In genomic region chr3:18307529-18307928, GRCh38 we compare ENCODE assay signal across 20 cellular contexts.
DNase-seq lines count a peak whose midpoint lies in the region; ATAC-seq and TF ChIP-seq lines count a peak whose summit lies in the region.
"Had no signal": no experiment of that assay in that cellular context is flagged by ENCODE, and none has a peak within 500 bp of the region (broad histone marks: within the 10 kb centered on the region; RNA-seq: fewer than 3 reads in every experiment).

No MANE protein-coding gene starts in this region.

- H3K36me3 ChIP-seq in mammary epithelial cell (ENCODE audit: insufficient read depth, low read length) (no peaks in the 10 kb centered on the region), breast epithelium (no peaks in the 10 kb centered on the region), Karpas-422 (ENCODE audit: insufficient read depth, low read length) (no peaks in the 10 kb centered on the region)
- H3K36me3 ChIP-seq: BLaER1 had no signal

- no peaks in the 10 kb centered on the region for H3K9me3 ChIP-seq in mammary epithelial cell (replicated peaks; ENCODE audit: insufficient read depth, low read length)
- H3K9me3 ChIP-seq in breast epithelium, result no peaks in the 10 kb centered on the region
- no peaks in the 10 kb centered on the region for H3K9me3 ChIP-seq in Karpas-422 (ENCODE audit: low read length)
- H3K9me3 ChIP-seq: BLaER1 had no signal

- H3K4me1 ChIP-seq in mammary epithelial cell (ENCODE audit: insufficient read depth, low read length), result peaks cover 13% of the 10 kb centered on the region
- no peaks in the 10 kb centered on the region for H3K4me1 ChIP-seq in breast epithelium
- H3K4me1 ChIP-seq in foreskin keratinocyte, result no peaks in the 10 kb centered on the region
- no peaks in the 10 kb centered on the region for H3K4me1 ChIP-seq in Karpas-422 (ENCODE audit: low read length)

- WGBS in mammary epithelial cell (ENCODE audit: low coverage, missing lambda C conversion rate), result 93% methylated on average over 1 of the region's 1 CpG

- peak; percentile 40 for ATAC-seq in foreskin keratinocyte

- no peak overlapping the region for H3K9ac ChIP-seq in mammary epithelial cell (ENCODE audit: insufficient read depth, low read length)
- no peak overlapping the region for H3K9ac ChIP-seq in Karpas-422 (ENCODE audit: low read length)
- H3K9ac ChIP-seq: BLaER1, GM23248 had no signal

- dilution Hi-C loops in mammary epithelial cell (cut with HindIII; ENCODE audit: low sequenced_read_pairs), result loop anchor here (25.0 kb wide), 1 partner anchor 395 kb away; no protein-coding TSS in a partner anchor

- CTCF ChIA-PET in mammary epithelial cell (lab: Charles Lee; ENCODE audit: low non-redundant PET), result no interaction called here

- TF ChIP-seq CTCF in mammary epithelial cell (conservative IDR thresholded peaks at IDR 0.05 in 1 of 2, IDR thresholded peaks at IDR 0.05 in 1 of 2; ENCODE audit: extremely low read depth in 1 of 2, insufficient read depth in 1 of 2, low read depth in 1 of 2, low read length in 2 of 2) (no peak), breast epithelium (IDR thresholded peaks at IDR 0.05) (no peak), epithelial cell of esophagus (IDR thresholded peaks at IDR 0.05; ENCODE audit: insufficient read depth, low read depth, low read length, missing control alignments) (no peak), foreskin keratinocyte (conservative IDR thresholded peaks at IDR 0.05) (no peak), GM13977 (IDR thresholded peaks at IDR 0.05; ENCODE audit: extremely low read depth, insufficient read depth, missing control alignments) (no peak)

- H2AFZ ChIP-seq in mammary epithelial cell (ENCODE audit: low read depth, low read length) (peak overlapping the region; percentile 74), Karpas-422 (ENCODE audit: low read length) (no peak overlapping the region)

- no peak for TF ChIP-seq POLR2A in breast epithelium (IDR thresholded peaks at IDR 0.05)

- H3K9me2 ChIP-seq in Karpas-422 (replicated peaks; ENCODE audit: insufficient read depth, low read length), result no peaks in the 10 kb centered on the region

- intact Hi-C loops in mammary epithelial cell (cut with micrococcal nuclease), result no loop called here
- intact Hi-C loops in breast epithelium (cut with DNase I; ENCODE audit: low total_unique reads), result no loop called here

- H3K4me3 ChIP-seq in mammary epithelial cell (replicated peaks in 1 of 3; ENCODE audit: insufficient read depth in 1 of 3, low read depth in 2 of 3, low read length in 3 of 3) (no peak overlapping the region), breast epithelium (no peak overlapping the region), epithelial cell of esophagus (ENCODE audit: low read length) (no peak overlapping the region), Karpas-422 (ENCODE audit: low read length) (no peak overlapping the region)
- H3K4me3 ChIP-seq: BLaER1, GM23248 had no signal

- no TSS peak for BruUV-seq in mammary epithelial cell (replicated peaks; lab: Mats Ljungman, UMichigan)

- H3K4me2 ChIP-seq in mammary epithelial cell (ENCODE audit: insufficient read depth, low read depth, low read length) (peak overlapping the region; percentile 37), Karpas-422 (ENCODE audit: low read depth, low read length, poor library complexity, severe bottlenecking) (no peak overlapping the region)
- H3K4me2 ChIP-seq: BLaER1 had no signal

- no peaks in the 10 kb centered on the region for H3K79me2 ChIP-seq in mammary epithelial cell (ENCODE audit: insufficient read depth, low read length)
- no peaks in the 10 kb centered on the region for H3K79me2 ChIP-seq in Karpas-422 (ENCODE audit: low read length)

- DNase-seq in NCI-H146 (lab: John Stamatoyannopoulos, UW), result peak; percentile 1
- no peak for DNase-seq in NCI-H146 treated with DMSO at 0.1 percent for 48 hours (lab: John Stamatoyannopoulos, UW; ENCODE audit: unreplicated experiment)
- peak; percentile 39 for DNase-seq in mammary epithelial cell
- no peak for DNase-seq in breast epithelium (ENCODE audit: low spot score in 2 of 2)
- peak; percentile 57 for DNase-seq in epithelial cell of esophagus (ENCODE audit: low read depth)
- peak in 1 of 2 donors; percentile 26 for DNase-seq in foreskin keratinocyte
- DNase-seq in Karpas-422, result no peak
- no peak for DNase-seq in GM13977 (ENCODE audit: low spot score)
- DNase-seq: Calu3; CD4-positive, alpha-beta T cell; CD8-positive, alpha-beta memory T cell; DMS53; DMS79 treated with DMSO at 0.1 percent for 48 hours; GF-D8; H7; HCEC 1CT had no signal

- no peak overlapping the region for H3K27ac ChIP-seq in mammary epithelial cell (ENCODE audit: insufficient read depth, low read depth, low read length)
- no peak overlapping the region for H3K27ac ChIP-seq in breast epithelium
- no peak overlapping the region for H3K27ac ChIP-seq in foreskin keratinocyte
- no peak overlapping the region for H3K27ac ChIP-seq in Karpas-422 (ENCODE audit: low read length)
- H3K27ac ChIP-seq: 22Rv1, BLaER1, C4-2B, GM23248 had no signal

- no peaks in the 10 kb centered on the region for H4K20me1 ChIP-seq in mammary epithelial cell (ENCODE audit: insufficient read depth, low read length)
- no peaks in the 10 kb centered on the region for H4K20me1 ChIP-seq in Karpas-422 (ENCODE audit: insufficient read depth, low read depth, low read length)
- H4K20me1 ChIP-seq: BLaER1 had no signal

- in situ Hi-C loops in mammary epithelial cell (cut with MboI; ENCODE audit: low sequenced_read_pairs in 2 of 2), result no loop called here
- in situ Hi-C loops in GM13977 (cut with MboI; ENCODE audit: low pct_unique_long_range_greater_than_20kb, low sequenced_read_pairs, unreplicated experiment), result no loop called here

- H3K27me3 ChIP-seq in mammary epithelial cell (ENCODE audit: insufficient read depth, low read length), result no peaks in the 10 kb centered on the region
- no peaks in the 10 kb centered on the region for H3K27me3 ChIP-seq in breast epithelium
- no peaks in the 10 kb centered on the region for H3K27me3 ChIP-seq in foreskin keratinocyte
- no peaks in the 10 kb centered on the region for H3K27me3 ChIP-seq in Karpas-422 (ENCODE audit: low read length)
- H3K27me3 ChIP-seq: BLaER1 had no signal

Comparison
In these comparisons a context has a peak if more than half of its experiments do, and no peak if none do; other contexts are left out.
1. DNase-seq: peak in NCI-H146 (single experiment), mammary epithelial cell (single experiment) and epithelial cell of esophagus (single experiment); none in NCI-H146 treated with DMSO at 0.1 percent for 48 hours (single experiment), breast epithelium (0 of 2), Karpas-422 (single experiment) and GM13977 (single experiment).